Comparison of ENCODE assay signal across 8 cellular contexts in genomic region chr2:55519908-55520885, GRCh38. TPM values are rescaled to one million over a fixed set of nuclear protein-coding genes. Genes with fewer than 3 reads are reported as not detected.
DNase-seq lines count a peak whose midpoint lies in the region; ATAC-seq and TF ChIP-seq lines count a peak whose summit lies in the region.

No MANE protein-coding gene starts in this region.

- ATAC-seq in GM18909 (IDR thresholded peaks at IDR 0.05; ENCODE audit: poor library complexity, unreplicated experiment) (peak; percentile 9), HG03342 (IDR thresholded peaks at IDR 0.05; ENCODE audit: unreplicated experiment) (peak; percentile 1), SK-N-SH treated with all-trans-retinoic acid at 6 μM for 48 hours (peak; percentile 53)

- peak overlapping the region; percentile 66 to 96 (median 78) for H3K4me3 ChIP-seq in skin epidermis

- TF ChIP-seq CTCF in MCF 10A (IDR thresholded peaks at IDR 0.05; ENCODE audit: unreplicated experiment) = no peak

- H3K27me3 Mint-ChIP-seq in MCF 10A (ENCODE audit: insufficient read depth, unreplicated experiment) (no peaks in the 10 kb centered on the region), immature natural killer cell (ENCODE audit: low read depth in 3 of 3) (peaks cover 7 to 17% (median 8%) of the 10 kb centered on the region in 3 donors)

- peaks cover 13% of the 10 kb centered on the region for H3K4me1 Mint-ChIP-seq in MCF 10A (ENCODE audit: insufficient read depth, unreplicated experiment)
- peaks cover 24% of the 10 kb centered on the region in 2 donors for H3K4me1 Mint-ChIP-seq in immature natural killer cell

- H3K4me3 Mint-ChIP-seq in MCF 10A (ENCODE audit: unreplicated experiment) (peak overlapping the region; percentile 96), immature natural killer cell (peak overlapping the region; percentile 99)

- H3K27ac Mint-ChIP-seq in MCF 10A (ENCODE audit: low read depth, unreplicated experiment) = peak overlapping the region; percentile 97
- peak overlapping the region; percentile 98 to 99 (median 98) for H3K27ac Mint-ChIP-seq in immature natural killer cell

- H3K27ac ChIP-seq in skin epidermis = peak overlapping the region in 20 of 21 experiments; percentile 41 to 92 (median 82)

- H3K9me3 Mint-ChIP-seq in MCF 10A (ENCODE audit: unreplicated experiment) = no peaks in the 10 kb centered on the region
- H3K9me3 Mint-ChIP-seq in immature natural killer cell = no peaks in the 10 kb centered on the region

- DNase-seq in C1 segment of cervical spinal cord (lab: John Stamatoyannopoulos, UW) (peak in 11 of 14 donors; percentile 18 to 78 (median 58)), MCF 10A (ENCODE audit: unreplicated experiment) (peak; percentile 47), immature natural killer cell (peak in 2 of 3 donors; percentile 4 to 25), OCI-M2 (lab: John Stamatoyannopoulos, UW; ENCODE audit: unreplicated experiment) (no peak)

- BruUV-seq in MCF 10A (replicated peaks; lab: Mats Ljungman, UMichigan) = TSS peak; percentile 62

- CTCF ChIA-PET in MCF 10A (lab: Yijun Ruan, JAX) = interaction anchor here (0.5 to 2.0 kb wide), 16 partner anchors 8 to 613 kb away, joined by 3 to 6 read pairs (median 3); no protein-coding TSS in a partner anchor

- POLR2A ChIA-PET in MCF 10A (lab: Yijun Ruan, JAX) = interaction anchor here (0.6 to 3.0 kb wide), 44 partner anchors 9 to 913 kb away, joined by 3 to 37 read pairs (median 4); partner anchors contain the start of genes CCDC88A, MTIF2, PPP4R3B and RPS27A

- H3K36me3 Mint-ChIP-seq in MCF 10A (ENCODE audit: insufficient read depth, unreplicated experiment) = peaks cover 46% of the 10 kb centered on the region
- peaks cover 0 to 6% (median 0%) of the 10 kb centered on the region in 3 donors for H3K36me3 Mint-ChIP-seq in immature natural killer cell

- intact Hi-C loops in MCF 10A (cut with micrococcal nuclease) = loop anchor here (5.0 kb wide), 1 partner anchor 612 kb away; no protein-coding TSS in a partner anchor

TF ChIP-seq in SK-N-SH treated with all-trans-retinoic acid at 6 μM for 48 hours, 23 proteins besides CTCF, POLR2A, EP300 and RAD21:
- TF ChIP-seq TCF4 (CRISPR knock-in tag; IDR thresholded peaks at IDR 0.05; ENCODE audit: borderline replicate concordance) = no peak
- TF ChIP-seq BACH2 (CRISPR knock-in tag; IDR thresholded peaks at IDR 0.05; ENCODE audit: borderline replicate concordance) = no peak
- no peak for TF ChIP-seq ZNF565 (CRISPR knock-in tag; conservative IDR thresholded peaks at IDR 0.05; ENCODE audit: low read depth)
- no peak for TF ChIP-seq TOX (CRISPR knock-in tag; IDR thresholded peaks at IDR 0.05; ENCODE audit: borderline replicate concordance)
- TF ChIP-seq GLIS3 (CRISPR knock-in tag; IDR thresholded peaks at IDR 0.05) = no peak
- no peak for TF ChIP-seq ZNF8 (CRISPR knock-in tag; IDR thresholded peaks at IDR 0.05)
- TF ChIP-seq ARNTL (CRISPR knock-in tag; IDR thresholded peaks at IDR 0.05; ENCODE audit: borderline replicate concordance, low read depth) = no peak
- no peak for TF ChIP-seq CSDC2 (CRISPR knock-in tag; IDR thresholded peaks at IDR 0.05)
- no peak for TF ChIP-seq ZFP30 (CRISPR knock-in tag; IDR thresholded peaks at IDR 0.05)
- no peak for TF ChIP-seq ISL1 (CRISPR knock-in tag; IDR thresholded peaks at IDR 0.05)
- TF ChIP-seq PPARA (CRISPR knock-in tag; IDR thresholded peaks at IDR 0.05; ENCODE audit: borderline replicate concordance) = no peak
- TF ChIP-seq PATZ1 (CRISPR knock-in tag; IDR thresholded peaks at IDR 0.05; ENCODE audit: borderline replicate concordance) = no peak
- no peak for TF ChIP-seq SNAI2 (CRISPR knock-in tag; IDR thresholded peaks at IDR 0.05)
- no peak for TF ChIP-seq CREB5 (CRISPR knock-in tag; IDR thresholded peaks at IDR 0.05; ENCODE audit: low read depth)
- no peak for TF ChIP-seq ZNF70 (CRISPR knock-in tag; IDR thresholded peaks at IDR 0.05)
- TF ChIP-seq OSR1 (CRISPR knock-in tag; IDR thresholded peaks at IDR 0.05) = no peak

RNA-seq across cellular contexts. Expression of gene CFAP36, which starts 0.7 kb away (rescaled TPM):
- total RNA-seq in MCF 10A (2022) = 38.5 and 56.9 TPM in 2 replicates
- 10 to 100 TPM in 2 of 3 donors, 1 to 10 TPM in 1; 8.5 to 13.1 (median 12.1) TPM for polyA plus RNA-seq in immature natural killer cell

Comparison
In these comparisons a context has a peak if more than half of its experiments do, and no peak if none do; other contexts are left out.
1. ATAC-seq: peak in every context shown above with its lines; median percentile 53 in SK-N-SH treated with all-trans-retinoic acid at 6 μM for 48 hours; 9 in GM18909; 1 in HG03342.